Comparison of ENCODE assay signal across 17 cellular contexts in the genomic region with DNA sequence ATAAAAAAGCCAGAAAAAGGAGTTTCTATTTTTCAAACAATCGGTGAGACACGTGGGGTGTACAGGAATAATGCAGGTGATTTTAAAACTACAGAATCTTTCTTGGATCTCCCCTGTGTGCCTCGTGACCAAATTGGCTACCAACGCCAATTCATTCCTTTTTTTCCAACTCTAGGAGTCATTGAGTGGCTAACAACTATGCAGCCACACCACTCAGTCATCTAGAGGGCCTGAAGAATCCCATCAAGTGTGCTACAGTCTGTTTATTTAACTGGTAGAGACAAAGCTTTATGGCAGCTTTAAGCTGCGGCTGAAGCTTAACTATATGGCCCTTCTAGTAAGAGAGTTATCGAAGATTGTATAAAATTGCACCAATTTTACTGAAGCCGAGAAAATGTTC.
"Had no signal": no experiment of that assay in that cellular context is flagged by ENCODE, and none has a peak within 500 bp of the region (broad histone marks: within the 10 kb centered on the region; RNA-seq: fewer than 3 reads in every experiment).

No MANE protein-coding gene starts in this region.

- H3K4me3 ChIP-seq: body of pancreas, sigmoid colon, stomach had no signal

- H3K36me3 ChIP-seq: neutrophil, sigmoid colon, stomach had no signal

- H3K4me1 ChIP-seq: body of pancreas, parathyroid adenoma, sigmoid colon, stomach had no signal

- ATAC-seq: body of pancreas; natural killer cell treated with Interleukin-12 subunit alpha and Interleukin-12 subunit beta and Interleukin-15 and Interleukin-18, amount 100 ng/mL, for 72 hours; stimulated activated effector memory CD8-positive, alpha-beta T cell treated with anti-CD3 and anti-CD28 coated beads, Interleukin-12 subunit alpha, Interleukin-12 subunit beta, amount 100 ng/mL, for 72 hours had no signal

- DNase-seq: activated B cell treated with CpG ODN at 0.5 μM for 24 hours; activated CD4-positive, alpha-beta memory T cell treated with anti-CD3 and anti-CD28 coated beads for 36 hours; activated CD4-positive, alpha-beta T cell treated with anti-CD3 and anti-CD28 coated beads for 4 hours; activated naive CD8-positive, alpha-beta T cell treated with anti-CD3 and anti-CD28 coated beads for 36 hours; activated T-cell treated with anti-CD3 and anti-CD28 coated beads for 4 hours; amygdala; body of pancreas; dermis blood vessel endothelial cell; effector memory CD4-positive, alpha-beta T cell; sigmoid colon; stimulated activated CD4-positive, alpha-beta T cell treated with anti-CD3 and anti-CD28 coated beads, Interleukin-4, amount 100 ng/mL, for 24 hours; stomach; T-helper 9 cell had no signal

- H3K27me3 ChIP-seq: body of pancreas, sigmoid colon, stomach had no signal

- H3K9me3 ChIP-seq: body of pancreas, neutrophil, sigmoid colon had no signal

- H3K27ac ChIP-seq: body of pancreas, neutrophil, parathyroid adenoma, sigmoid colon, stomach had no signal
